ENCODE assay signal across 25 cellular contexts in genomic region chr7:93873998-93874574, GRCh38. TPM values are rescaled to one million over a fixed set of nuclear protein-coding genes. Genes with fewer than 3 reads are reported as not detected.
DNase-seq lines count a peak whose midpoint lies in the region; TF ChIP-seq lines count a peak whose summit lies in the region.
"Had no signal": no experiment of that assay in that cellular context is flagged by ENCODE, and none has a peak within 500 bp of the region (broad histone marks: within the 10 kb centered on the region; RNA-seq: fewer than 3 reads in every experiment).

No MANE protein-coding gene starts in this region.

- H3K36me3 Mint-ChIP-seq in chondrocyte (ENCODE audit: low read depth) = peaks cover 3% of the 10 kb centered on the region
- H3K36me3 Mint-ChIP-seq: CD8-positive, alpha-beta memory T cell had no signal

- WGBS in HUES64 = 58% methylated on average over 1 of the region's 1 CpG

- H3K4me3 Mint-ChIP-seq in chondrocyte (ENCODE audit: unreplicated experiment) = no peak overlapping the region
- H3K4me3 Mint-ChIP-seq: CD8-positive, alpha-beta memory T cell had no signal

- H3K36me3 ChIP-seq in HUES64 (ENCODE audit: insufficient read depth, low read length) (peaks cover 6% of the 10 kb centered on the region; the same call in 1 of the 2 replicates), adipocyte (ENCODE audit: control insufficient read depth, insufficient read depth, low read length, severe bottlenecking) (no peaks in the 10 kb centered on the region), SJCRH30 (no peaks in the 10 kb centered on the region)

- peak; percentile 77 for DNase-seq in ELF-1 (ENCODE audit: low read depth, low spot score)
- DNase-seq in adipocyte (ENCODE audit: low read depth) = peak; percentile 58
- DNase-seq in fibroblast of the aortic adventitia (ENCODE audit: low read depth) = peak; percentile 30
- DNase-seq in SJCRH30 = no peak
- no peak for DNase-seq in chondrocyte (ENCODE audit: low spot score)
- no peak for DNase-seq in GM19238 (ENCODE audit: insufficient read length, low spot score)
- DNase-seq in 8988T = no peak
- DNase-seq: Calu3; CD8-positive, alpha-beta memory T cell; DMS153; HCEC 1CT; NCI-H1092; NCI-H1436 treated with DMSO at 0.1 percent for 48 hours; NCI-H1930; NCI-H226; NCI-H510A treated with DMSO at 0.1 percent for 48 hours; NCI-H774; NK-92 treated with Interleukin-12 subunit alpha and Interleukin-12 subunit beta, amount 100 ng/mL, for 24 hours; SIG-M5; T-helper 1 cell had no signal

- H3K27ac ChIP-seq in HUES64 (ENCODE audit: low read depth, low read length) (peak overlapping the region; percentile 75; the same call in 1 of the 2 replicates), SJCRH30 (no peak overlapping the region)
- H3K27ac ChIP-seq: C4-2B had no signal

- no peak overlapping the region for H3K4me3 ChIP-seq in HUES64 (ENCODE audit: low read length)
- no peak overlapping the region for H3K4me3 ChIP-seq in adipocyte (ENCODE audit: low read length)
- no peak overlapping the region for H3K4me3 ChIP-seq in fibroblast of the aortic adventitia (ENCODE audit: low read depth, low read length)
- H3K4me3 ChIP-seq in SJCRH30 = no peak overlapping the region

- H3K9ac ChIP-seq in HUES64 (ENCODE audit: low read depth, low read length) (no peak overlapping the region), adipocyte (ENCODE audit: low read length) (no peak overlapping the region)

- H3K27me3 ChIP-seq in HUES64 (ENCODE audit: insufficient read depth, low read length) = no peaks in the 10 kb centered on the region
- no peaks in the 10 kb centered on the region for H3K27me3 ChIP-seq in adipocyte (replicated peaks; ENCODE audit: control insufficient read depth, insufficient read depth, low read length)
- no peaks in the 10 kb centered on the region for H3K27me3 ChIP-seq in SJCRH30

- H3K27ac Mint-ChIP-seq in chondrocyte (ENCODE audit: unreplicated experiment) = no peak overlapping the region
- H3K27ac Mint-ChIP-seq: CD8-positive, alpha-beta memory T cell had no signal

- H3K27me3 Mint-ChIP-seq in chondrocyte (ENCODE audit: low read depth) = no peaks in the 10 kb centered on the region
- H3K27me3 Mint-ChIP-seq: CD8-positive, alpha-beta memory T cell had no signal

- no peaks in the 10 kb centered on the region for H3K4me1 Mint-ChIP-seq in chondrocyte (ENCODE audit: low read depth)

- no peaks in the 10 kb centered on the region for H3K4me1 ChIP-seq in HUES64 (ENCODE audit: insufficient read depth, low read length)
- no peaks in the 10 kb centered on the region for H3K4me1 ChIP-seq in adipocyte (ENCODE audit: control insufficient read depth, insufficient read depth, low read length)
- no peaks in the 10 kb centered on the region for H3K4me1 ChIP-seq in SJCRH30

- H3K9me3 ChIP-seq in HUES64 (ENCODE audit: insufficient read depth, low read depth, low read length) (peaks cover 14% of the 10 kb centered on the region), adipocyte (ENCODE audit: control insufficient read depth, low read length) (no peaks in the 10 kb centered on the region), SJCRH30 (replicated peaks) (no peaks in the 10 kb centered on the region)

- peaks cover 14% of the 10 kb centered on the region for H3K9me3 Mint-ChIP-seq in chondrocyte (ENCODE audit: low read depth)

- TF ChIP-seq CTCF in fibroblast of the aortic adventitia (IDR thresholded peaks at IDR 0.05; ENCODE audit: insufficient read depth, low read length) (no peak), chondrocyte (IDR thresholded peaks at IDR 0.05) (no peak)

RNA-seq across cellular contexts. Expression of gene TFPI2, which starts 16.5 kb away (rescaled TPM):
- polyA plus RNA-seq in HUES64 (2013, experiment 1 of 2) = 6.8 TPM
- 10.8 TPM for polyA plus RNA-seq in HUES64 (2013, experiment 2 of 2)
- total RNA-seq in fibroblast of the aortic adventitia (ENCODE audit: low replicate concordance) (69.7 and 97.3 TPM in 2 replicates), chondrocyte (6.0 to 14.1 TPM (median 10.6 TPM) in 3 replicates)
- 4.3 and 5.4 TPM in 2 replicates for total RNA-seq in SJCRH30 (2014; rRNA removed; shearing (Covaris generic))
- total RNA-seq: CD8-positive, alpha-beta memory T cell; HT1080 had no signal
- polyA plus RNA-seq: CD8-positive, alpha-beta memory T cell had no signal

RNA-seq across cellular contexts. Expression of gene GNGT1, which starts 32.3 kb away (rescaled TPM):
- not detected for polyA plus RNA-seq in HUES64 (2013, experiment 1 of 2)
- 0.32 TPM for polyA plus RNA-seq in HUES64 (2013, experiment 2 of 2)
- not detected in 2 replicates for total RNA-seq in fibroblast of the aortic adventitia (ENCODE audit: low replicate concordance)
- 0.48 and 0.65 TPM in 2 replicates for total RNA-seq in SJCRH30 (2014; rRNA removed; shearing (Covaris generic))
- not detected in 3 replicates for total RNA-seq in chondrocyte
- total RNA-seq: Calu3; CD8-positive, alpha-beta memory T cell; HT1080; LHCN-M2 had no signal
- polyA plus RNA-seq: AG04450; CD8-positive, alpha-beta memory T cell had no signal

RNA-seq across cellular contexts. Expression of gene GNG11, which starts 47.4 kb away (rescaled TPM):
- polyA plus RNA-seq in HUES64 (2013, experiment 1 of 2) = 3.2 TPM
- polyA plus RNA-seq in HUES64 (2013, experiment 2 of 2) = 6.8 TPM
- total RNA-seq in fibroblast of the aortic adventitia (ENCODE audit: low replicate concordance) = 37.0 and 56.9 TPM in 2 replicates
- total RNA-seq in SJCRH30 (2014; rRNA removed; shearing (Covaris generic)) = 12.5 and 12.7 TPM in 2 replicates
- 8.2 to 15.0 TPM (median 9.4 TPM) in 3 replicates for total RNA-seq in chondrocyte
- total RNA-seq: CD8-positive, alpha-beta memory T cell had no signal
- polyA plus RNA-seq: CD8-positive, alpha-beta memory T cell had no signal

Comparison
In these comparisons a context has a peak if more than half of its experiments do, and no peak if none do; other contexts are left out.
1. DNase-seq: peak in ELF-1 (single experiment), adipocyte (single experiment) and fibroblast of the aortic adventitia (single experiment); none in SJCRH30 (0 of 2), chondrocyte (single experiment), GM19238 (single experiment) and 8988T (single experiment).